In genomic region chr5:178193251-178193809, GRCh38 we compare ENCODE assay signal across 21 cellular contexts. TPM values are rescaled to one million over a fixed set of nuclear protein-coding genes. Genes with fewer than 3 reads are reported as not detected.
"Had no signal": no experiment of that assay in that cellular context is flagged by ENCODE, and none has a peak within 500 bp of the region (broad histone marks: within the 10 kb centered on the region; RNA-seq: fewer than 3 reads in every experiment).

No MANE protein-coding gene starts in this region.

- H3K4me3 ChIP-seq: dorsolateral prefrontal cortex, esophagus muscularis mucosa, left ventricle myocardium inferior, sigmoid colon had no signal

- H3K36me3 ChIP-seq: esophagus muscularis mucosa, left ventricle myocardium inferior, sigmoid colon had no signal

- DNase-seq: activated CD4-positive, alpha-beta T cell treated with anti-CD3 and anti-CD28 coated beads for 4 hours; activated T-cell treated with anti-CD3 and anti-CD28 coated beads, Interleukin-2, amount 50 U/mL, for 1 hour; anterior cingulate cortex; dorsolateral prefrontal cortex; head of caudate nucleus; left ventricle myocardium inferior; sigmoid colon; stimulated activated CD4-positive, alpha-beta T cell treated with anti-CD3 and anti-CD28 coated beads, Interleukin-2, amount 100 ng/mL, for 24 hours; stimulated activated naive CD4-positive, alpha-beta T cell treated with Interleukin-2 at 50 U/mL for 16 hours; SW 1271 had no signal

- H3K27ac ChIP-seq: dorsolateral prefrontal cortex, esophagus muscularis mucosa, left ventricle myocardium inferior, sigmoid colon had no signal

- H3K27ac Mint-ChIP-seq: memory B cell had no signal

- H3K4me3 Mint-ChIP-seq: activated naive CD8-positive, alpha-beta T cell; memory B cell had no signal

- H3K4me1 ChIP-seq: esophagus muscularis mucosa, left ventricle myocardium inferior, sigmoid colon had no signal

- H3K27me3 ChIP-seq: sigmoid colon had no signal

- H3K9me3 ChIP-seq: esophagus muscularis mucosa, left ventricle myocardium inferior, sigmoid colon had no signal

RNA-seq across cellular contexts. Expression of gene GMCL2, which starts 6.2 kb away (rescaled TPM):
- total RNA-seq: activated CD8-positive, alpha-beta memory T cell treated with anti-CD3 and anti-CD28 coated beads for 36 hours; chondrocyte; esophagus muscularis mucosa; fibroblast of villous mesenchyme; left ventricle myocardium inferior; osteocyte; sigmoid colon; temporal lobe; ureter had no signal
- polyA plus RNA-seq: keratinocyte, neural cell had no signal
